31 cellular contexts compared by ENCODE assay signal in genomic region chr1:102239247-102239646, GRCh38.
DNase-seq lines count a peak whose midpoint lies in the region; ATAC-seq, FAIRE-seq and TF ChIP-seq lines count a peak whose summit lies in the region.
"Had no signal": no experiment of that assay in that cellular context is flagged by ENCODE, and none has a peak within 500 bp of the region (broad histone marks: within the 10 kb centered on the region; RNA-seq: fewer than 3 reads in every experiment).

No MANE protein-coding gene starts in this region.

- peak overlapping the region; percentile 65 for H3K27ac ChIP-seq in 22Rv1
- H3K27ac ChIP-seq in neural cell (ENCODE audit: low read length), result no peak overlapping the region
- H3K27ac ChIP-seq: A549; BLaER1; BLaER1 treated with 17β-estradiol and CSF1 and Interleukin-3, amounts not matched to agents 10 nM and 100 nM; C4-2B had no signal

- no peak for DNase-seq in D721Med (ENCODE audit: insufficient read length, low spot score)
- no peak for DNase-seq in kidney tubule cell (ENCODE audit: low spot score)
- DNase-seq: 8988T; ACHN; AML-193; BE2C; C1 segment of cervical spinal cord; Caco-2; Calu3; CD4-positive, alpha-beta memory T cell; CD4-positive, alpha-beta T cell; CD4-positive, CD25-positive, alpha-beta regulatory T cell; CD8-positive, alpha-beta memory T cell; CD8-positive, alpha-beta T cell; COR-L47; DMS 273 treated with DMSO at 0.1 percent for 48 hours; DMS153; DMS53; DMS79; DMS79 treated with DMSO at 0.1 percent for 48 hours; DND-41; EL had no signal

- peak; percentile 78 for TF ChIP-seq EP300 in neural cell (conservative IDR thresholded peaks at IDR 0.05; ENCODE audit: poor library complexity, severe bottlenecking)

- H4K20me1 ChIP-seq in neural cell (ENCODE audit: insufficient read depth), result no peaks in the 10 kb centered on the region
- H4K20me1 ChIP-seq: BLaER1; BLaER1 treated with 17β-estradiol and CSF1 and Interleukin-3, amounts not matched to agents 10 nM and 100 nM had no signal

- no peak overlapping the region for H3K4me2 ChIP-seq in neural cell (ENCODE audit: low read length)
- H3K4me2 ChIP-seq: A549; BLaER1; BLaER1 treated with 17β-estradiol and CSF1 and Interleukin-3, amounts not matched to agents 10 nM and 100 nM had no signal

- H3F3A ChIP-seq in neural cell (ENCODE audit: insufficient read depth, low read length, poor library complexity, severe bottlenecking), result no peaks in the 10 kb centered on the region

- no peak for TF ChIP-seq RAD21 in neural cell (conservative IDR thresholded peaks at IDR 0.05)

- no peaks in the 10 kb centered on the region for H3K36me3 ChIP-seq in neural cell (ENCODE audit: insufficient read depth, low read length)
- H3K36me3 ChIP-seq: BE2C; BLaER1; BLaER1 treated with 17β-estradiol and CSF1 and Interleukin-3, amounts not matched to agents 10 nM and 100 nM had no signal

- no peaks in the 10 kb centered on the region for H3K9me2 ChIP-seq in neural cell (ENCODE audit: insufficient read depth, low read length)

- no peak for TF ChIP-seq CTCF in 22Rv1 (IDR thresholded peaks at IDR 0.05)
- no peak for TF ChIP-seq CTCF in D721Med (IDR thresholded peaks at IDR 0.05; ENCODE audit: insufficient read depth, missing control alignments)
- no peak for TF ChIP-seq CTCF in neural cell (IDR thresholded peaks at IDR 0.05; ENCODE audit: poor library complexity, severe bottlenecking)

- no peaks in the 10 kb centered on the region for H3K9me3 ChIP-seq in neural cell (ENCODE audit: low read length)
- H3K9me3 ChIP-seq: A549, BE2C, Caco-2 had no signal

- no peak for ATAC-seq in GM18520 (IDR thresholded peaks at IDR 0.05; ENCODE audit: unreplicated experiment)
- no peak for ATAC-seq in GM18519 (IDR thresholded peaks at IDR 0.05; ENCODE audit: low FRiP score, unreplicated experiment)
- ATAC-seq: A549; CD8-positive, alpha-beta T cell had no signal

- H3K27me3 ChIP-seq in neural cell (ENCODE audit: insufficient read depth, low read depth, low read length), result no peaks in the 10 kb centered on the region
- H3K27me3 ChIP-seq: BE2C; BLaER1; BLaER1 treated with 17β-estradiol and CSF1 and Interleukin-3, amounts not matched to agents 10 nM and 100 nM had no signal

- H3K79me2 ChIP-seq in neural cell (replicated peaks; ENCODE audit: insufficient read depth, low read length), result no peaks in the 10 kb centered on the region

- H3K4me3 ChIP-seq in neural cell (ENCODE audit: low read length), result peak overlapping the region; percentile 7
- H3K4me3 ChIP-seq: A549; BLaER1; BLaER1 treated with 17β-estradiol and CSF1 and Interleukin-3, amounts not matched to agents 10 nM and 100 nM had no signal

- FAIRE-seq in D721Med (lab: Jason Lieb, UNC), result peak; percentile 38
- FAIRE-seq: A204.1, A549 had no signal

- H2AFZ ChIP-seq in neural cell (ENCODE audit: low read depth, low read length), result no peak overlapping the region

- no peak overlapping the region for H3K9ac ChIP-seq in neural cell (ENCODE audit: low read length)
- H3K9ac ChIP-seq: BLaER1; BLaER1 treated with 17β-estradiol and CSF1 and Interleukin-3, amounts not matched to agents 10 nM and 100 nM had no signal

TF ChIP-seq in neural cell, 6 proteins besides CTCF, POLR2A, EP300 and RAD21:
- TF ChIP-seq POLR2AphosphoS5 (IDR thresholded peaks at IDR 0.05) (peak; percentile 70), TAF1 (IDR thresholded peaks at IDR 0.05; ENCODE audit: low read depth) (no peak), REST (IDR thresholded peaks at IDR 0.05; ENCODE audit: borderline replicate concordance) (peak; percentile 55)
TF ChIP-seq in neural cell: peak in this region for 2.
